ENCODE assay signal across 8 cellular contexts in the genomic region with DNA sequence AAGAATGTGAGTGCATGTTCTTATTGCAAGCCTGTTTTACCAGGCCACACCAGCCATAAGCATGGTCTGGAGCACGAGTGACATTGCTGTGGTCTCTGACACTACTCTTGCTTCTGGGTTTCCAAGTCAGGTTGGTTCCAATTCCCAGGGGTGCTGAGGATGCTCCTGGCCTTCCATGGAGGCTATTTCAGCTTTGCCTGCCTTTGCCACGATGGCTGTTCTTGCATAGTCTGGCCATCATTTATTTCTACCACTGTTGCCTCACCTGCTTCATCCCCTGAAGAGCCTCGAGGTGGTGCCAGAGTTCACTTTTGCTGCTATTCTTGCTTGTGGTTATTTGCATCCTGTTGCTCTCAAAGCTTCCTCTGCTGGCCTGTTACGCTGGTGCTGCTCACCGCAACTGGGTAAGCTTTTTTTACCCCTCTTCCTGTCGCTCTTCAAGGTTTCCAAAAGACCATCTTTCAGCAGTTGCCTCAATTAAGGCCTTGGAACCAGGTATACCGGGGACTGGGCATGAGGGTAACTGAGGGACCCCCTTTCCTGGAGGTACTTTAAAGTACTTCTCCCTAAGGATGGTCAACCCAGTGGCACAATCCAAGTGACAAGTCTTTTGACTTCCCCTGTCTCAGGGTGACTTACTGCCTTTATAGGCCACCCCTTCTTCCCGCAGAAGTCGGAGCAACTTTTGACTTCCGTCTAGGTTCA.
DNase-seq lines count a peak whose midpoint lies in the region; ATAC-seq and TF ChIP-seq lines count a peak whose summit lies in the region.

No MANE protein-coding gene starts in this region.

- peak overlapping the region; percentile 55; the same call in 1 of the 2 replicates for H2AFZ ChIP-seq in Loucy (ENCODE audit: low read length)

- no peaks in the 10 kb centered on the region for H3K9me3 ChIP-seq in Loucy (ENCODE audit: insufficient read depth, low read depth, low read length)
- no peaks in the 10 kb centered on the region for H3K9me3 ChIP-seq in lung (ENCODE audit: control insufficient read depth in 2 of 2, insufficient read depth in 1 of 2, low read length in 1 of 2)

- in situ Hi-C loops in T47D (cut with HindIII; ENCODE audit: low pct_unique_long_range_greater_than_20kb, low sequenced_read_pairs), result no loop called here

- H3K79me2 ChIP-seq in Loucy (ENCODE audit: insufficient read depth, low read length), result no peaks in the 10 kb centered on the region

- H3K4me2 ChIP-seq in Loucy (ENCODE audit: low read depth, low read length, poor library complexity, severe bottlenecking), result peak overlapping the region; percentile 79

- no peaks in the 10 kb centered on the region for H3K36me3 ChIP-seq in Loucy (ENCODE audit: insufficient read depth, low read length)
- peaks cover 0 to 1% of the 10 kb centered on the region in 2 donors for H3K36me3 ChIP-seq in lung (ENCODE audit: control insufficient read depth in 2 of 2, insufficient read depth in 2 of 2, low read length in 2 of 2)

- H3K27me3 ChIP-seq in Loucy (ENCODE audit: insufficient read depth, low read length, poor library complexity, severe bottlenecking) (no peaks in the 10 kb centered on the region), lung (ENCODE audit: control insufficient read depth, insufficient read depth) (no peaks in the 10 kb centered on the region)

- H3F3A ChIP-seq in Loucy (ENCODE audit: low read depth), result 0 out of 2 replicates have a peak, but pooled peaks cover 3% of the 10 kb centered on the region

- peak; percentile 81 for TF ChIP-seq CTCF in GM12875 (IDR thresholded peaks at IDR 0.05; ENCODE audit: borderline replicate concordance, insufficient read depth, low read depth, low read length)
- peak; percentile 92 for TF ChIP-seq CTCF in Loucy (conservative IDR thresholded peaks at IDR 0.05; ENCODE audit: low read length)
- peak; percentile 73 for TF ChIP-seq CTCF in VCaP (conservative IDR thresholded peaks at IDR 0.05)
- TF ChIP-seq CTCF in lung (IDR thresholded peaks at IDR 0.05; ENCODE audit: control extremely low read depth, extremely low read depth), result peak; percentile 51

- no peaks in the 10 kb centered on the region for H4K20me1 ChIP-seq in Loucy (ENCODE audit: insufficient read depth, low read length, poor library complexity, severe bottlenecking)

- H3K4me3 ChIP-seq in GM12875 (ENCODE audit: low read depth, low read length) (no peak overlapping the region), Loucy (ENCODE audit: low read length, poor library complexity, severe bottlenecking) (peak overlapping the region; percentile 63), lung (no peak overlapping the region)

- 25 to 46% methylated on average over 10 of the region's 10 CpGs for WGBS in lung, 2 donors

- peak overlapping the region; percentile 67 for H3K9ac ChIP-seq in Loucy (ENCODE audit: low read depth, low read length, poor library complexity, severe bottlenecking)

- H3K27ac ChIP-seq in VCaP (no peak overlapping the region), lung (ENCODE audit: low read depth in 1 of 2, low read length in 1 of 2) (peak overlapping the region in 1 of 2 donors; percentile 33)

- no peaks in the 10 kb centered on the region for H3K9me2 ChIP-seq in Loucy (replicated peaks; ENCODE audit: low read depth, low read length)

- DNase-seq in HCEC 1CT, result peak; percentile 64
- DNase-seq in T47D (ENCODE audit: low read depth in 1 of 2, low spot score in 1 of 2), result peak; percentile 21 to 75
- no peak for DNase-seq in lung (ENCODE audit: low spot score)
- DNase-seq in stimulated activated CD8-positive, alpha-beta memory T cell treated with anti-CD3 and anti-CD28 coated beads, Interleukin-4, amount 100 ng/mL, for 48 hours, result peak; percentile 63
- no peak for DNase-seq in COLO829 (ENCODE audit: low spot score)

- H3K4me1 ChIP-seq in Loucy (ENCODE audit: insufficient read depth, low read length, poor library complexity, severe bottlenecking) (peaks cover 44% of the 10 kb centered on the region), lung (ENCODE audit: control insufficient read depth in 2 of 2, insufficient read depth in 2 of 2, low read length in 2 of 2) (no peaks in the 10 kb centered on the region)

- ATAC-seq in lung (ENCODE audit: insufficient read depth, low FRiP score), result peak; percentile 81

Comparison
In these comparisons a context has a peak if more than half of its experiments do, and no peak if none do; other contexts are left out.
1. DNase-seq: peak in HCEC 1CT (single experiment), T47D (2 of 2) and stimulated activated CD8-positive, alpha-beta memory T cell treated with anti-CD3 and anti-CD28 coated beads, Interleukin-4, amount 100 ng/mL, for 48 hours (single experiment); none in lung (single experiment) and COLO829 (single experiment).
2. Peak in every context shown above with its lines, with median percentiles within 50 percentile points of each other: CTCF ChIP-seq.